ENCODE assay signal across 18 cellular contexts in the genomic region with DNA sequence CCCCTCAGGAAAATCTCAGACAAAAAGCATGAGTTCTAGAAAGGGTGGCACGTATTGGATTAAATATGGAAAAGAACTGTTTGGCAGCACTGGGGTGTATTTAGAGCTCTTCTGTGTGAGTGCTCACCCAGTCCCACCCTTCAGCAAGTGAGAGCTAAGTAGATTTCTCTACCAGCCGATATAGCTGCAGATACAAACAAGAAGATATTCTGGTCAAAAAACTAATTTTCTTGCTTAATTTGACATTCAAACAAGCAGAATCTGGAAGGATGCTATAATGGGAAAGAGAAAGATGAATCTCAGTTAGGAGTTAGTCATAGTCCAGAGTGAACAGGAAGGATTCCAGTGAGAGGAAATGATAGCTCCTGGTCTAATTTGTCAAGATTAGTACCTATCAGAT.
DNase-seq lines count a peak whose midpoint lies in the region; ATAC-seq and TF ChIP-seq lines count a peak whose summit lies in the region.
"Had no signal": no experiment of that assay in that cellular context is flagged by ENCODE, and none has a peak within 500 bp of the region (broad histone marks: within the 10 kb centered on the region; RNA-seq: fewer than 3 reads in every experiment).

No MANE protein-coding gene starts in this region.

- H3K23ac ChIP-seq in H9 (ENCODE audit: insufficient read length, low read depth, low read length) = no peak overlapping the region

- H3K14ac ChIP-seq in H9 (ENCODE audit: insufficient read depth, low read length) = no peak overlapping the region

- H3K4me3 ChIP-seq in neural progenitor cell = no peak overlapping the region

- H2BK20ac ChIP-seq in H9 (ENCODE audit: low read depth, low read length, poor library complexity, severe bottlenecking) = no peak overlapping the region

- no peaks in the 10 kb centered on the region for H3K36me3 ChIP-seq in neural progenitor cell

- TF ChIP-seq CTCF in H9 (conservative IDR thresholded peaks at IDR 0.05) (no peak), endothelial cell (IDR thresholded peaks at IDR 0.05; ENCODE audit: unreplicated experiment) (no peak), neural progenitor cell (IDR thresholded peaks at IDR 0.05) (no peak)

- H3K27me3 ChIP-seq in H9 (ENCODE audit: insufficient read depth, low read length) (no peaks in the 10 kb centered on the region), neural progenitor cell (no peaks in the 10 kb centered on the region)
- H3K27me3 ChIP-seq: BE2C had no signal

- H3K9me3 ChIP-seq in H9 (ENCODE audit: control insufficient read depth, low read depth, low read length) (no peaks in the 10 kb centered on the region), T-helper 17 cell (ENCODE audit: control insufficient read depth, low read length, poor library complexity, severe bottlenecking) (no peaks in the 10 kb centered on the region), neural progenitor cell (ENCODE audit: low read depth) (no peaks in the 10 kb centered on the region)
- H3K9me3 ChIP-seq: BE2C had no signal

- H3K79me2 ChIP-seq in H9 (ENCODE audit: insufficient read depth, low read length) (no peaks in the 10 kb centered on the region; the same call in 1 of the 2 replicates), neural progenitor cell (ENCODE audit: low read depth) (peaks cover 26% of the 10 kb centered on the region)

- no peak overlapping the region for H3T11ph ChIP-seq in H9 (ENCODE audit: low read length)

- H4K5ac ChIP-seq in H9 (ENCODE audit: insufficient read length, low read depth, low read length) = no peak overlapping the region

- no peak overlapping the region for H2BK12ac ChIP-seq in H9 (ENCODE audit: insufficient read length, low read depth, low read length)

- H3K18ac ChIP-seq in H9 (ENCODE audit: insufficient read length, low read depth, low read length) = no peak overlapping the region

- H4K20me1 ChIP-seq in H9 (ENCODE audit: control insufficient read depth, insufficient read depth, insufficient read length) (no peaks in the 10 kb centered on the region), neural progenitor cell (ENCODE audit: low read depth) (peaks cover 34% of the 10 kb centered on the region)

- no peak overlapping the region for H3K56ac ChIP-seq in H9 (ENCODE audit: insufficient read length, low read depth, low read length)

- ATAC-seq in T-helper 17 cell (no peak), GM21717 (IDR thresholded peaks at IDR 0.05; ENCODE audit: unreplicated experiment) (no peak), HG02610 (IDR thresholded peaks at IDR 0.05; ENCODE audit: unreplicated experiment) (no peak)
- ATAC-seq: CD8-positive, alpha-beta T cell had no signal

- no peak overlapping the region for H2BK5ac ChIP-seq in H9 (ENCODE audit: insufficient read length, low read length)

- H3K9ac ChIP-seq in H9 (ENCODE audit: extremely low read depth, insufficient read length, low read length) (no peak overlapping the region), neural progenitor cell (no peak overlapping the region)

- H3K27me3 Mint-ChIP-seq in H9 (ENCODE audit: low read depth) (no peaks in the 10 kb centered on the region), T-helper 17 cell (no peaks in the 10 kb centered on the region), endothelial cell (ENCODE audit: unreplicated experiment) (peaks cover 8% of the 10 kb centered on the region), neural progenitor cell (ENCODE audit: insufficient read depth, low read depth) (peaks cover 2% of the 10 kb centered on the region)
- H3K27me3 Mint-ChIP-seq: IgD-negative memory B cell had no signal

- no peak overlapping the region for H2AK5ac ChIP-seq in H9 (ENCODE audit: insufficient read length, low read length)

- H2BK15ac ChIP-seq in H9 (ENCODE audit: low read depth, low read length) = no peak overlapping the region

- H3F3A ChIP-seq in neural progenitor cell (ENCODE audit: low read depth) = peaks cover 41% of the 10 kb centered on the region

- no peak overlapping the region for H3K4me3 Mint-ChIP-seq in H9
- no peak overlapping the region for H3K4me3 Mint-ChIP-seq in T-helper 17 cell
- H3K4me3 Mint-ChIP-seq in endothelial cell (ENCODE audit: unreplicated experiment) = no peak overlapping the region
- no peak overlapping the region for H3K4me3 Mint-ChIP-seq in neural progenitor cell
- H3K4me3 Mint-ChIP-seq: CD8-positive, alpha-beta T cell; IgD-negative memory B cell had no signal

- H3K36me3 Mint-ChIP-seq in H9 (ENCODE audit: insufficient read depth in 1 of 3, low read depth in 3 of 3) (peaks cover 0 to 9% (median 5%) of the 10 kb centered on the region in 3 experiments; a peak in 5 of 7 replicates), T-helper 17 cell (ENCODE audit: low read depth) (peaks cover 8% of the 10 kb centered on the region), endothelial cell (ENCODE audit: low read depth, unreplicated experiment) (peaks cover 9% of the 10 kb centered on the region), neural progenitor cell (peaks cover 28% of the 10 kb centered on the region)

- no CpG with 5 or more reads among the region's 2 CpGs for WGBS in H9 (ENCODE audit: extremely low coverage, insufficient read length, low lambda C conversion rate)

- H2BK120ac ChIP-seq in H9 (ENCODE audit: low read depth, low read length, poor library complexity, severe bottlenecking) = no peak overlapping the region

- no peak overlapping the region for H3K4ac ChIP-seq in H9 (ENCODE audit: low read depth, low read length)

- H3K27ac Mint-ChIP-seq in H9 = peak overlapping the region in 2 of 3 experiments; percentile 42 to 94; a peak in 4 of 7 replicates
- peak overlapping the region; percentile 4 for H3K27ac Mint-ChIP-seq in T-helper 17 cell
- H3K27ac Mint-ChIP-seq in endothelial cell (ENCODE audit: unreplicated experiment) = peak overlapping the region; percentile 98
- peak overlapping the region; percentile 93 for H3K27ac Mint-ChIP-seq in neural progenitor cell
- H3K27ac Mint-ChIP-seq: CD8-positive, alpha-beta T cell had no signal

- no peak overlapping the region for H3K27ac ChIP-seq in H9 (ENCODE audit: insufficient read length, low read depth, low read length)
- H3K27ac ChIP-seq in neural progenitor cell = peak overlapping the region; percentile 97
- H3K27ac ChIP-seq: C4-2B, HL-60 had no signal

- H3K4me1 Mint-ChIP-seq in H9 (peaks cover 59 to 73% of the 10 kb centered on the region in 2 experiments), T-helper 17 cell (peaks cover 32% of the 10 kb centered on the region), endothelial cell (ENCODE audit: unreplicated experiment) (peaks cover 76% of the 10 kb centered on the region), neural progenitor cell (peaks cover 68% of the 10 kb centered on the region)

- H3K79me1 ChIP-seq in H9 (ENCODE audit: insufficient read depth, low read depth, low read length, poor library complexity, severe bottlenecking) = no peaks in the 10 kb centered on the region

- no peak for DNase-seq in H9
- no peak for DNase-seq in T-helper 17 cell
- DNase-seq in endothelial cell (ENCODE audit: low spot score) = no peak
- DNase-seq in neural progenitor cell (ENCODE audit: low spot score) = no peak
- DNase-seq in T-helper 9 cell = no peak
- DNase-seq: BE2C; CD8-positive, alpha-beta T cell; COR-L47; DMS153; DMS79 treated with DMSO at 0.1 percent for 48 hours; EL; GDM1; KG1 had no signal

- H3K4me1 ChIP-seq in H9 (ENCODE audit: insufficient read depth, low read length) (peaks cover 11% of the 10 kb centered on the region), neural progenitor cell (peaks cover 53% of the 10 kb centered on the region)

- no peak overlapping the region for H4K8ac ChIP-seq in H9 (replicated peaks; ENCODE audit: insufficient read length, low read depth, low read length)

- no peak overlapping the region for H4K91ac ChIP-seq in H9 (ENCODE audit: insufficient read length, low read depth, low read length)

- H3K4me2 ChIP-seq in H9 (ENCODE audit: insufficient read depth, insufficient read length, low read length) (no peak overlapping the region), neural progenitor cell (peak overlapping the region; percentile 74)

- H3K23me2 ChIP-seq in H9 (ENCODE audit: insufficient read length, low read depth, low read length, poor library complexity, severe bottlenecking) = no peaks in the 10 kb centered on the region

- H2AFZ ChIP-seq in H9 (ENCODE audit: low read length) (no peak overlapping the region), neural progenitor cell (replicated peaks) (no peak overlapping the region)

- H3K9me3 Mint-ChIP-seq in H9 (no peaks in the 10 kb centered on the region), endothelial cell (ENCODE audit: unreplicated experiment) (no peaks in the 10 kb centered on the region), neural progenitor cell (no peaks in the 10 kb centered on the region)
- H3K9me3 Mint-ChIP-seq: CD8-positive, alpha-beta T cell had no signal

Comparison
In these comparisons a context has a peak if more than half of its experiments do, and no peak if none do; other contexts are left out.
1. H3K27ac Mint-ChIP-seq: peak in every context shown above with its lines; median percentile 98 in endothelial cell; 93 in neural progenitor cell; 68 in H9; 4 in T-helper 17 cell.